Comparison of ENCODE assay signal across 3 cellular contexts in genomic region chr12:9588749-9589148, GRCh38.
TF ChIP-seq lines count a peak whose summit lies in the region.

No MANE protein-coding gene starts in this region.

TF ChIP-seq in SK-N-SH, 30 proteins besides CTCF, POLR2A, EP300 and RAD21 (continued from another document):
- TF ChIP-seq MXI1 (IDR thresholded peaks at IDR 0.05; ENCODE audit: low read depth, low read length) (no peak), IRF3 (IDR thresholded peaks at IDR 0.05; ENCODE audit: low read depth, low read length) (no peak), PBX3 (IDR thresholded peaks at IDR 0.05) (no peak), TEAD4 (IDR thresholded peaks at IDR 0.05; ENCODE audit: borderline replicate concordance, insufficient read depth) (no peak), POLR2AphosphoS5 (IDR thresholded peaks at IDR 0.05; ENCODE audit: low read depth, low read length) (no peak), FOSL2 (IDR thresholded peaks at IDR 0.05; ENCODE audit: borderline replicate concordance, low read depth) (no peak), CHD2 (IDR thresholded peaks at IDR 0.05; ENCODE audit: low read length, partially characterized antibody) (no peak), MEF2A (IDR thresholded peaks at IDR 0.05; ENCODE audit: borderline replicate concordance, low read depth) (no peak), GABPA (IDR thresholded peaks at IDR 0.05; ENCODE audit: low read depth) (no peak)

TF ChIP-seq in SK-N-SH treated with all-trans-retinoic acid at 6 μM for 48 hours, 23 proteins besides CTCF, POLR2A, EP300 and RAD21 (continued from another document):
- TF ChIP-seq ZFP30 (CRISPR knock-in tag; IDR thresholded peaks at IDR 0.05) (no peak), OSR1 (CRISPR knock-in tag; IDR thresholded peaks at IDR 0.05) (no peak), RARB (CRISPR knock-in tag; IDR thresholded peaks at IDR 0.05) (no peak), PATZ1 (CRISPR knock-in tag; IDR thresholded peaks at IDR 0.05; ENCODE audit: borderline replicate concordance) (no peak), ISL1 (CRISPR knock-in tag; IDR thresholded peaks at IDR 0.05) (no peak), TOX (CRISPR knock-in tag; IDR thresholded peaks at IDR 0.05; ENCODE audit: borderline replicate concordance) (no peak), BACH2 (CRISPR knock-in tag; IDR thresholded peaks at IDR 0.05; ENCODE audit: borderline replicate concordance) (no peak)
- TF ChIP-seq, protein P1, sequence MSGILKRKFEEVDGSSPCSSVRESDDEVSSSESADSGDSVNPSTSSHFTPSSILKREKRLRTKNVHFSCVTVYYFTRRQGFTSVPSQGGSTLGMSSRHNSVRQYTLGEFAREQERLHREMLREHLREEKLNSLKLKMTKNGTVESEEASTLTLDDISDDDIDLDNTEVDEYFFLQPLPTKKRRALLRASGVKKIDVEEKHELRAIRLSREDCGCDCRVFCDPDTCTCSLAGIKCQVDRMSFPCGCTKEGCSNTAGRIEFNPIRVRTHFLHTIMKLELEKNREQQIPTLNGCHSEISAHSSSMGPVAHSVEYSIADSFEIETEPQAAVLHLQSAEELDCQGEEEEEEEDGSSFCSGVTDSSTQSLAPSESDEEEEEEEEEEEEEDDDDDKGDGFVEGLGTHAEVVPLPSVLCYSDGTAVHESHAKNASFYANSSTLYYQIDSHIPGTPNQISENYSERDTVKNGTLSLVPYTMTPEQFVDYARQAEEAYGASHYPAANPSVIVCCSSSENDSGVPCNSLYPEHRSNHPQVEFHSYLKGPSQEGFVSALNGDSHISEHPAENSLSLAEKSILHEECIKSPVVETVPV (CRISPR knock-in tag; IDR thresholded peaks at IDR 0.05) = no peak
- TF ChIP-seq, protein P2, sequence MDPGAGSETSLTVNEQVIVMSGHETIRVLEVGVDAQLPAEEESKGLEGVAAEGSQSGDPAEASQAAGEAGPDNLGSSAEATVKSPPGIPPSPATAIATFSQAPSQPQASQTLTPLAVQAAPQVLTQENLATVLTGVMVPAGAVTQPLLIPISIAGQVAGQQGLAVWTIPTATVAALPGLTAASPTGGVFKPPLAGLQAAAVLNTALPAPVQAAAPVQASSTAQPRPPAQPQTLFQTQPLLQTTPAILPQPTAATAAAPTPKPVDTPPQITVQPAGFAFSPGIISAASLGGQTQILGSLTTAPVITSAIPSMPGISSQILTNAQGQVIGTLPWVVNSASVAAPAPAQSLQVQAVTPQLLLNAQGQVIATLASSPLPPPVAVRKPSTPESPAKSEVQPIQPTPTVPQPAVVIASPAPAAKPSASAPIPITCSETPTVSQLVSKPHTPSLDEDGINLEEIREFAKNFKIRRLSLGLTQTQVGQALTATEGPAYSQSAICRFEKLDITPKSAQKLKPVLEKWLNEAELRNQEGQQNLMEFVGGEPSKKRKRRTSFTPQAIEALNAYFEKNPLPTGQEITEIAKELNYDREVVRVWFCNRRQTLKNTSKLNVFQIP (CRISPR knock-in tag; IDR thresholded peaks at IDR 0.05; ENCODE audit: borderline replicate concordance, low read depth) = no peak
- TF ChIP-seq, protein P3, sequence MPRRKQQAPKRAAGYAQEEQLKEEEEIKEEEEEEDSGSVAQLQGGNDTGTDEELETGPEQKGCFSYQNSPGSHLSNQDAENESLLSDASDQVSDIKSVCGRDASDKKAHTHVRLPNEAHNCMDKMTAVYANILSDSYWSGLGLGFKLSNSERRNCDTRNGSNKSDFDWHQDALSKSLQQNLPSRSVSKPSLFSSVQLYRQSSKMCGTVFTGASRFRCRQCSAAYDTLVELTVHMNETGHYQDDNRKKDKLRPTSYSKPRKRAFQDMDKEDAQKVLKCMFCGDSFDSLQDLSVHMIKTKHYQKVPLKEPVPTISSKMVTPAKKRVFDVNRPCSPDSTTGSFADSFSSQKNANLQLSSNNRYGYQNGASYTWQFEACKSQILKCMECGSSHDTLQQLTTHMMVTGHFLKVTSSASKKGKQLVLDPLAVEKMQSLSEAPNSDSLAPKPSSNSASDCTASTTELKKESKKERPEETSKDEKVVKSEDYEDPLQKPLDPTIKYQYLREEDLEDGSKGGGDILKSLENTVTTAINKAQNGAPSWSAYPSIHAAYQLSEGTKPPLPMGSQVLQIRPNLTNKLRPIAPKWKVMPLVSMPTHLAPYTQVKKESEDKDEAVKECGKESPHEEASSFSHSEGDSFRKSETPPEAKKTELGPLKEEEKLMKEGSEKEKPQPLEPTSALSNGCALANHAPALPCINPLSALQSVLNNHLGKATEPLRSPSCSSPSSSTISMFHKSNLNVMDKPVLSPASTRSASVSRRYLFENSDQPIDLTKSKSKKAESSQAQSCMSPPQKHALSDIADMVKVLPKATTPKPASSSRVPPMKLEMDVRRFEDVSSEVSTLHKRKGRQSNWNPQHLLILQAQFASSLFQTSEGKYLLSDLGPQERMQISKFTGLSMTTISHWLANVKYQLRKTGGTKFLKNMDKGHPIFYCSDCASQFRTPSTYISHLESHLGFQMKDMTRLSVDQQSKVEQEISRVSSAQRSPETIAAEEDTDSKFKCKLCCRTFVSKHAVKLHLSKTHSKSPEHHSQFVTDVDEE (CRISPR knock-in tag; IDR thresholded peaks at IDR 0.05) = no peak

TF ChIP-seq in HepG2, 621 proteins besides CTCF, POLR2A, EP300 and RAD21 (continued from another document and continues in another):
- TF ChIP-seq TFAP4 (IDR thresholded peaks at IDR 0.05; ENCODE audit: borderline replicate concordance, low read depth) (peak; percentile 92), NCOA1 (CRISPR knock-in tag; IDR thresholded peaks at IDR 0.05) (0 out of 2 replicates have a peak, but pooled peaks have one; percentile 27), BRD4 (CRISPR knock-in tag; IDR thresholded peaks at IDR 0.05) (no peak), SALL1 (CRISPR knock-in tag; IDR thresholded peaks at IDR 0.05) (peak; percentile 67), SOX6 (IDR thresholded peaks at IDR 0.05) (no peak), SOX6 (CRISPR knock-in tag; IDR thresholded peaks at IDR 0.05) (peak; percentile 64), ARNTL (CRISPR knock-in tag; IDR thresholded peaks at IDR 0.05) (peak; percentile 46; the same call in 1 of the 2 replicates), FOXP1 (IDR thresholded peaks at IDR 0.05) (no peak), FOXP1 (CRISPR knock-in tag; IDR thresholded peaks at IDR 0.05) (0 out of 2 replicates have a peak, but pooled peaks have one; percentile 7), PLRG1 (conservative IDR thresholded peaks at IDR 0.05) (no peak), HES4 (CRISPR knock-in tag; IDR thresholded peaks at IDR 0.05; ENCODE audit: borderline replicate concordance) (0 out of 2 replicates have a peak, but pooled peaks have one; percentile 57), ATF7 (IDR thresholded peaks at IDR 0.05) (no peak), ATF7 (CRISPR knock-in tag; IDR thresholded peaks at IDR 0.05) (peak; percentile 60; the same call in 1 of the 2 replicates), USF2 (IDR thresholded peaks at IDR 0.05; ENCODE audit: low read depth, low read length) (0 out of 2 replicates have a peak, but pooled peaks have one; percentile 17), USF2 (CRISPR knock-in tag; IDR thresholded peaks at IDR 0.05; ENCODE audit: borderline replicate concordance) (no peak; the same call in 1 of the 2 replicates), ZNF446 (CRISPR knock-in tag; IDR thresholded peaks at IDR 0.05) (no peak), ZNF550 (CRISPR knock-in tag; IDR thresholded peaks at IDR 0.05; ENCODE audit: borderline replicate concordance) (no peak), PPARG (CRISPR knock-in tag; conservative IDR thresholded peaks at IDR 0.05) (no peak), ZEB1 (IDR thresholded peaks at IDR 0.05; ENCODE audit: insufficient replicate concordance, low read depth) (no peak), POGZ (CRISPR knock-in tag; IDR thresholded peaks at IDR 0.05) (peak; percentile 80), JUND (CRISPR knock-in tag; IDR thresholded peaks at IDR 0.05) (0 out of 2 replicates have a peak, but pooled peaks have one; percentile 44), ZC3H13 (CRISPR knock-in tag; IDR thresholded peaks at IDR 0.05) (no peak), PAXIP1 (CRISPR knock-in tag; conservative IDR thresholded peaks at IDR 0.05) (peak; percentile 60), DMTF1 (CRISPR knock-in tag; IDR thresholded peaks at IDR 0.05) (no peak)
- TF ChIP-seq, protein P4, sequence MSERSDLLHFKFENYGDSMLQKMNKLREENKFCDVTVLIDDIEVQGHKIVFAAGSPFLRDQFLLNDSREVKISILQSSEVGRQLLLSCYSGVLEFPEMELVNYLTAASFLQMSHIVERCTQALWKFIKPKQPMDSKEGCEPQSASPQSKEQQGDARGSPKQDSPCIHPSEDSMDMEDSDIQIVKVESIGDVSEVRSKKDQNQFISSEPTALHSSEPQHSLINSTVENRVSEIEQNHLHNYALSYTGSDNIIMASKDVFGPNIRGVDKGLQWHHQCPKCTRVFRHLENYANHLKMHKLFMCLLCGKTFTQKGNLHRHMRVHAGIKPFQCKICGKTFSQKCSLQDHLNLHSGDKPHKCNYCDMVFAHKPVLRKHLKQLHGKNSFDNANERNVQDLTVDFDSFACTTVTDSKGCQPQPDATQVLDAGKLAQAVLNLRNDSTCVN (CRISPR knock-in tag; IDR thresholded peaks at IDR 0.05; ENCODE audit: borderline replicate concordance) = no peak
- TF ChIP-seq, protein P5, sequence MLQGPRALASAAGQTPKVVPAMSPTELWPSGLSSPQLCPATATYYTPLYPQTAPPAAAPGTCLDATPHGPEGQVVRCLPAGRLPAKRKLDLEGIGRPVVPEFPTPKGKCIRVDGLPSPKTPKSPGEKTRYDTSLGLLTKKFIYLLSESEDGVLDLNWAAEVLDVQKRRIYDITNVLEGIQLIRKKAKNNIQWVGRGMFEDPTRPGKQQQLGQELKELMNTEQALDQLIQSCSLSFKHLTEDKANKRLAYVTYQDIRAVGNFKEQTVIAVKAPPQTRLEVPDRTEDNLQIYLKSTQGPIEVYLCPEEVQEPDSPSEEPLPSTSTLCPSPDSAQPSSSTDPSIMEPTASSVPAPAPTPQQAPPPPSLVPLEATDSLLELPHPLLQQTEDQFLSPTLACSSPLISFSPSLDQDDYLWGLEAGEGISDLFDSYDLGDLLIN (CRISPR knock-in tag; IDR thresholded peaks at IDR 0.05; ENCODE audit: borderline replicate concordance) = no peak
- TF ChIP-seq, protein P6, sequence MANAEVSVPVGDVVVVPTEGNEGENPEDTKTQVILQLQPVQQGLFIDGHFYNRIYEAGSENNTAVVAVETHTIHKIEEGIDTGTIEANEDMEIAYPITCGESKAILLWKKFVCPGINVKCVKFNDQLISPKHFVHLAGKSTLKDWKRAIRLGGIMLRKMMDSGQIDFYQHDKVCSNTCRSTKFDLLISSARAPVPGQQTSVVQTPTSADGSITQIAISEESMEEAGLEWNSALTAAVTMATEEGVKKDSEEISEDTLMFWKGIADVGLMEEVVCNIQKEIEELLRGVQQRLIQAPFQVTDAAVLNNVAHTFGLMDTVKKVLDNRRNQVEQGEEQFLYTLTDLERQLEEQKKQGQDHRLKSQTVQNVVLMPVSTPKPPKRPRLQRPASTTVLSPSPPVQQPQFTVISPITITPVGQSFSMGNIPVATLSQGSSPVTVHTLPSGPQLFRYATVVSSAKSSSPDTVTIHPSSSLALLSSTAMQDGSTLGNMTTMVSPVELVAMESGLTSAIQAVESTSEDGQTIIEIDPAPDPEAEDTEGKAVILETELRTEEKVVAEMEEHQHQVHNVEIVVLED (CRISPR knock-in tag; IDR thresholded peaks at IDR 0.05; ENCODE audit: borderline replicate concordance) = no peak
